Comparison of ENCODE assay signal across 2 cellular contexts in the genomic region with DNA sequence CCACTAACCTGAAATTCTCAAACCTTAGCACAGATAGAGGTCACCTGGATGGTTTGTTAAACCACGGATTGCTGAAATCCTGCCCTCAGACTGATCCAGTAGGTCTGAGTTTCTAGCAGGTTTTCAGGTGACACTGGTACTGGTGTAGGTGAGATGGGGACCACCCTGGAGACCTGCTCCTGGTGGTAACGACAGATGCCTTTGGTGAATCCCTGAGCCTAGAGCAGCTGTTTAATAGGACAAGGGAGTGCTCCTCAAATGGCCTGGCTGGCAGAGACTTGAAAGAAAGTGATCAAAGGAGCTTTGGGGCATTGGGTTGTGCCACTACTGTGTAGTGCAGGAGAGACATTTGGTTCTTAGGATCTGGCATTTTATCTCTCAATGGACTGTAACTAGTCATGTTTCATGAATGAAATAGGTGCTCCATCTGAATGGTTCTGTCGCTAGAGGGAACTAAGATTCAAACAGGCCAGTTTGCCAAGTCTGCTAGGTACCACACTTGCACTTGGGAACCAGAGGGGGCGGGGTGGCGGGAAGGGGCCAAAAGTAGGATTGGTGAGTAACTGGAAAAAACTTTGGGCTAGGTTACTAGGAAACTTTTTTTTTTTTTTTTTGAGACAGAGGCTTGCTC.
TF ChIP-seq lines count a peak whose summit lies in the region.

No MANE protein-coding gene starts in this region.

TF ChIP-seq in SK-N-SH treated with all-trans-retinoic acid at 6 μM for 48 hours, 23 proteins besides CTCF, POLR2A, EP300 and RAD21 (continued from another document):
- TF ChIP-seq, protein P1, sequence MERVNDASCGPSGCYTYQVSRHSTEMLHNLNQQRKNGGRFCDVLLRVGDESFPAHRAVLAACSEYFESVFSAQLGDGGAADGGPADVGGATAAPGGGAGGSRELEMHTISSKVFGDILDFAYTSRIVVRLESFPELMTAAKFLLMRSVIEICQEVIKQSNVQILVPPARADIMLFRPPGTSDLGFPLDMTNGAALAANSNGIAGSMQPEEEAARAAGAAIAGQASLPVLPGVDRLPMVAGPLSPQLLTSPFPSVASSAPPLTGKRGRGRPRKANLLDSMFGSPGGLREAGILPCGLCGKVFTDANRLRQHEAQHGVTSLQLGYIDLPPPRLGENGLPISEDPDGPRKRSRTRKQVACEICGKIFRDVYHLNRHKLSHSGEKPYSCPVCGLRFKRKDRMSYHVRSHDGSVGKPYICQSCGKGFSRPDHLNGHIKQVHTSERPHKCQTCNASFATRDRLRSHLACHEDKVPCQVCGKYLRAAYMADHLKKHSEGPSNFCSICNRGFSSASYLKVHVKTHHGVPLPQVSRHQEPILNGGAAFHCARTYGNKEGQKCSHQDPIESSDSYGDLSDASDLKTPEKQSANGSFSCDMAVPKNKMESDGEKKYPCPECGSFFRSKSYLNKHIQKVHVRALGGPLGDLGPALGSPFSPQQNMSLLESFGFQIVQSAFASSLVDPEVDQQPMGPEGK (CRISPR knock-in tag; IDR thresholded peaks at IDR 0.05; ENCODE audit: borderline replicate concordance), result no peak
- no peak for TF ChIP-seq SNAI2 (CRISPR knock-in tag; IDR thresholded peaks at IDR 0.05)
- TF ChIP-seq ESRRG (CRISPR knock-in tag; IDR thresholded peaks at IDR 0.05), result no peak
- no peak for TF ChIP-seq ARNTL (CRISPR knock-in tag; IDR thresholded peaks at IDR 0.05; ENCODE audit: borderline replicate concordance, low read depth)
- TF ChIP-seq, protein P2, sequence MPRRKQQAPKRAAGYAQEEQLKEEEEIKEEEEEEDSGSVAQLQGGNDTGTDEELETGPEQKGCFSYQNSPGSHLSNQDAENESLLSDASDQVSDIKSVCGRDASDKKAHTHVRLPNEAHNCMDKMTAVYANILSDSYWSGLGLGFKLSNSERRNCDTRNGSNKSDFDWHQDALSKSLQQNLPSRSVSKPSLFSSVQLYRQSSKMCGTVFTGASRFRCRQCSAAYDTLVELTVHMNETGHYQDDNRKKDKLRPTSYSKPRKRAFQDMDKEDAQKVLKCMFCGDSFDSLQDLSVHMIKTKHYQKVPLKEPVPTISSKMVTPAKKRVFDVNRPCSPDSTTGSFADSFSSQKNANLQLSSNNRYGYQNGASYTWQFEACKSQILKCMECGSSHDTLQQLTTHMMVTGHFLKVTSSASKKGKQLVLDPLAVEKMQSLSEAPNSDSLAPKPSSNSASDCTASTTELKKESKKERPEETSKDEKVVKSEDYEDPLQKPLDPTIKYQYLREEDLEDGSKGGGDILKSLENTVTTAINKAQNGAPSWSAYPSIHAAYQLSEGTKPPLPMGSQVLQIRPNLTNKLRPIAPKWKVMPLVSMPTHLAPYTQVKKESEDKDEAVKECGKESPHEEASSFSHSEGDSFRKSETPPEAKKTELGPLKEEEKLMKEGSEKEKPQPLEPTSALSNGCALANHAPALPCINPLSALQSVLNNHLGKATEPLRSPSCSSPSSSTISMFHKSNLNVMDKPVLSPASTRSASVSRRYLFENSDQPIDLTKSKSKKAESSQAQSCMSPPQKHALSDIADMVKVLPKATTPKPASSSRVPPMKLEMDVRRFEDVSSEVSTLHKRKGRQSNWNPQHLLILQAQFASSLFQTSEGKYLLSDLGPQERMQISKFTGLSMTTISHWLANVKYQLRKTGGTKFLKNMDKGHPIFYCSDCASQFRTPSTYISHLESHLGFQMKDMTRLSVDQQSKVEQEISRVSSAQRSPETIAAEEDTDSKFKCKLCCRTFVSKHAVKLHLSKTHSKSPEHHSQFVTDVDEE (CRISPR knock-in tag; IDR thresholded peaks at IDR 0.05), result no peak
- TF ChIP-seq ZFP3 (CRISPR knock-in tag; IDR thresholded peaks at IDR 0.05), result no peak
- no peak for TF ChIP-seq RARB (CRISPR knock-in tag; IDR thresholded peaks at IDR 0.05)
- no peak for TF ChIP-seq ZNF8 (CRISPR knock-in tag; IDR thresholded peaks at IDR 0.05)

TF ChIP-seq in SK-N-SH, 30 proteins besides CTCF, POLR2A, EP300 and RAD21 (continued from another document):
- no peak for TF ChIP-seq REST (IDR thresholded peaks at IDR 0.05; ENCODE audit: low read depth, low read length)
- no peak for TF ChIP-seq MXI1 (IDR thresholded peaks at IDR 0.05; ENCODE audit: low read depth, low read length)
- no peak for TF ChIP-seq TCF12 (IDR thresholded peaks at IDR 0.05)
- TF ChIP-seq RFX5 (IDR thresholded peaks at IDR 0.05; ENCODE audit: low read length), result no peak
- no peak for TF ChIP-seq SIN3A (IDR thresholded peaks at IDR 0.05; ENCODE audit: borderline replicate concordance, low read depth, low read length)
- no peak for TF ChIP-seq ELF1 (IDR thresholded peaks at IDR 0.05)
- no peak for TF ChIP-seq MEF2A (IDR thresholded peaks at IDR 0.05; ENCODE audit: borderline replicate concordance, low read depth)
- TF ChIP-seq, protein P3, sequence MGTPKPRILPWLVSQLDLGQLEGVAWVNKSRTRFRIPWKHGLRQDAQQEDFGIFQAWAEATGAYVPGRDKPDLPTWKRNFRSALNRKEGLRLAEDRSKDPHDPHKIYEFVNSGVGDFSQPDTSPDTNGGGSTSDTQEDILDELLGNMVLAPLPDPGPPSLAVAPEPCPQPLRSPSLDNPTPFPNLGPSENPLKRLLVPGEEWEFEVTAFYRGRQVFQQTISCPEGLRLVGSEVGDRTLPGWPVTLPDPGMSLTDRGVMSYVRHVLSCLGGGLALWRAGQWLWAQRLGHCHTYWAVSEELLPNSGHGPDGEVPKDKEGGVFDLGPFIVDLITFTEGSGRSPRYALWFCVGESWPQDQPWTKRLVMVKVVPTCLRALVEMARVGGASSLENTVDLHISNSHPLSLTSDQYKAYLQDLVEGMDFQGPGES (IDR thresholded peaks at IDR 0.05; ENCODE audit: low read depth, low read length), result no peak
